In the genomic region with DNA sequence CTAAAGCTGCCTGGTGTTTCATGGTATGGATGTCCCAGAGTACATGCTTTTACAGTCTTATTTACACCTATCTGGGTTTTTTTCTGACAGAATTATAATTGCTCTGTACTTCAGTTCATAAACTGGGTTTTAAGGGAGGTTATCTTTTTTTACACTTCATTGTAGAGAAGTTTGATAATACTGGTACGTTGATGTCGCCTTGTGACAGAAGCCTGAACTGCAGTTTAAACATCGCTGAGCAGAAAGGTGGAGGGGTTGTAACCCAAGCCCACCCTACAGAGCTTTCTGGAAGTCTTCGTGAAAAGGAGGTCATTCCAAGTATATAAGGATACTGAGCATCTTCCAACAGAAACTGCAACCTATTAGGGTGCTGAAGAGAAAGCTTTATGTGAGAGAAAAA, we compare ENCODE assay signal across 28 cellular contexts. TPM values are rescaled to one million over a fixed set of nuclear protein-coding genes. Genes with fewer than 3 reads are reported as not detected.
DNase-seq lines count a peak whose midpoint lies in the region; ATAC-seq and TF ChIP-seq lines count a peak whose summit lies in the region.
"Had no signal": no experiment of that assay in that cellular context is flagged by ENCODE, and none has a peak within 500 bp of the region (broad histone marks: within the 10 kb centered on the region; RNA-seq: fewer than 3 reads in every experiment).

No MANE protein-coding gene starts in this region.

- no peaks in the 10 kb centered on the region for H3F3A ChIP-seq in PC-3 (ENCODE audit: low read length, unreplicated experiment)

- DNase-seq in MCF 10A (ENCODE audit: unreplicated experiment) (no peak), breast epithelium (ENCODE audit: low spot score in 2 of 2) (no peak), PC-3 (peak; percentile 4), endodermal cell (no peak), NCI-H748 treated with DMSO at 0.1 percent for 48 hours (lab: John Stamatoyannopoulos, UW) (no peak), dedifferentiated amniotic fluid mesenchymal stem cell (ENCODE audit: extremely low spot score) (no peak), natural killer cell (no peak)
- no peak for DNase-seq in activated CD4-positive, alpha-beta T cell treated with anti-CD3 and anti-CD28 coated beads, Interleukin-2, amount 10 ng/mL, durations not matched to agents 7 days and 5 days
- DNase-seq: 8988T; activated CD4-positive, alpha-beta T cell treated with anti-CD3 and anti-CD28 coated beads, Interleukin-2, amount 50 U/mL, for 4 hours; activated gamma-delta T cell; activated naive CD8-positive, alpha-beta T cell treated with anti-CD3 and anti-CD28 coated beads, Interleukin-2, amount 50 U/mL, for 24 hours; GDM1; head of caudate nucleus; NCI-H1417; NCI-H524; posterior cingulate gyrus had no signal

- TF ChIP-seq CTCF in MCF 10A (IDR thresholded peaks at IDR 0.05; ENCODE audit: unreplicated experiment) (peak; percentile 12), breast epithelium (IDR thresholded peaks at IDR 0.05) (no peak), PC-3 (conservative IDR thresholded peaks at IDR 0.05; ENCODE audit: low read depth, low read length) (peak; percentile 29; the same call in 1 of the 2 replicates), endodermal cell (conservative IDR thresholded peaks at IDR 0.05) (peak; percentile 56), natural killer cell (IDR thresholded peaks at IDR 0.05) (no peak)

- POLR2A ChIA-PET in MCF 10A (lab: Yijun Ruan, JAX): no interaction called here
- POLR2A ChIA-PET in PC-3 (lab: Charles Lee; ENCODE audit: unreplicated experiment): no interaction called here
- POLR2A ChIA-PET in activated CD4-positive, alpha-beta T cell treated with anti-CD3 and anti-CD28 coated beads, Interleukin-2, amount 10 ng/mL, durations not matched to agents 7 days and 5 days (lab: Charles Lee): no interaction called here

- H3K4me2 ChIP-seq in PC-3 (ENCODE audit: low read length): no peak overlapping the region

- H3K36me3 ChIP-seq in breast epithelium: no peaks in the 10 kb centered on the region
- H3K36me3 ChIP-seq in PC-3 (ENCODE audit: low read depth, low read length): no peaks in the 10 kb centered on the region
- H3K36me3 ChIP-seq in endodermal cell (ENCODE audit: control insufficient read depth, insufficient read depth, low read length): no peaks in the 10 kb centered on the region

- CTCF ChIA-PET in MCF 10A (lab: Yijun Ruan, JAX) (no interaction called here), PC-3 (lab: Charles Lee) (no interaction called here)
- CTCF ChIA-PET in activated CD4-positive, alpha-beta T cell treated with anti-CD3 and anti-CD28 coated beads, Interleukin-2, amount 10 ng/mL, durations not matched to agents 7 days and 5 days (lab: Charles Lee): no interaction called here

- H3K4me1 Mint-ChIP-seq in MCF 10A (ENCODE audit: insufficient read depth, unreplicated experiment): no peaks in the 10 kb centered on the region
- no peaks in the 10 kb centered on the region for H3K4me1 Mint-ChIP-seq in endodermal cell
- H3K4me1 Mint-ChIP-seq in activated CD4-positive, alpha-beta T cell treated with anti-CD3 and anti-CD28 coated beads, Interleukin-2, amount 10 ng/mL, durations not matched to agents 7 days and 5 days: no peaks in the 10 kb centered on the region
- H3K4me1 Mint-ChIP-seq in natural killer cell: no peaks in the 10 kb centered on the region
- H3K4me1 Mint-ChIP-seq: activated naive CD8-positive, alpha-beta T cell treated with anti-CD3 and anti-CD28 coated beads, Interleukin-2, amount 50 U/mL, for 24 hours; mesothelial cell of epicardium; nephron had no signal

- TF ChIP-seq POLR2A in breast epithelium (IDR thresholded peaks at IDR 0.05): no peak

- no peaks in the 10 kb centered on the region for H3K9me2 ChIP-seq in PC-3 (replicated peaks; ENCODE audit: low read length)

- ATAC-seq in PC-3 (no peak), natural killer cell (no peak)
- ATAC-seq: activated naive CD8-positive, alpha-beta T cell treated with anti-CD3 and anti-CD28 coated beads, Interleukin-2, amount 50 U/mL, for 24 hours; left lobe of liver; sciatic nerve; SK-N-SH treated with all-trans-retinoic acid at 6 μM for 48 hours had no signal

- H3K9ac ChIP-seq in PC-3 (ENCODE audit: low read length): no peak overlapping the region
- H3K9ac ChIP-seq in endodermal cell (ENCODE audit: extremely low read depth, low read length, poor library complexity, severe bottlenecking): no peak overlapping the region

- H3K4me3 ChIP-seq in breast epithelium: no peak overlapping the region
- H3K4me3 ChIP-seq in PC-3 (ENCODE audit: low read length): no peak overlapping the region
- H3K4me3 ChIP-seq in endodermal cell (ENCODE audit: low read length): no peak overlapping the region

- H4K20me1 ChIP-seq in PC-3 (ENCODE audit: low read length): no peaks in the 10 kb centered on the region

- H3K27me3 ChIP-seq in breast epithelium: peaks cover 0 to 10% of the 10 kb centered on the region in 2 donors
- H3K27me3 ChIP-seq in PC-3 (ENCODE audit: low read length): no peaks in the 10 kb centered on the region
- no peaks in the 10 kb centered on the region for H3K27me3 ChIP-seq in endodermal cell (ENCODE audit: control insufficient read depth, insufficient read depth, low read length, poor library complexity, severe bottlenecking)

- peaks cover 54% of the 10 kb centered on the region for H3K27me3 Mint-ChIP-seq in MCF 10A (ENCODE audit: insufficient read depth, unreplicated experiment)
- peaks cover 15% of the 10 kb centered on the region for H3K27me3 Mint-ChIP-seq in endodermal cell (ENCODE audit: insufficient read depth)
- peaks cover 6% of the 10 kb centered on the region for H3K27me3 Mint-ChIP-seq in activated CD4-positive, alpha-beta T cell treated with anti-CD3 and anti-CD28 coated beads, Interleukin-2, amount 10 ng/mL, durations not matched to agents 7 days and 5 days
- peaks cover 0 to 6% of the 10 kb centered on the region in 2 donors for H3K27me3 Mint-ChIP-seq in natural killer cell (ENCODE audit: low read depth in 2 of 2)
- H3K27me3 Mint-ChIP-seq: activated naive CD8-positive, alpha-beta T cell treated with anti-CD3 and anti-CD28 coated beads, Interleukin-2, amount 50 U/mL, for 24 hours had no signal

- no TSS peak for BruUV-seq in MCF 10A (replicated peaks; lab: Mats Ljungman, UMichigan)
- BruUV-seq in PC-3 (replicated peaks; lab: Mats Ljungman, UMichigan): no TSS peak

- H2AFZ ChIP-seq in PC-3 (ENCODE audit: low read length): no peak overlapping the region

- H3K36me3 Mint-ChIP-seq in MCF 10A (ENCODE audit: insufficient read depth, unreplicated experiment) (no peaks in the 10 kb centered on the region), endodermal cell (ENCODE audit: low read depth) (no peaks in the 10 kb centered on the region), natural killer cell (no peaks in the 10 kb centered on the region)
- H3K36me3 Mint-ChIP-seq in activated CD4-positive, alpha-beta T cell treated with anti-CD3 and anti-CD28 coated beads, Interleukin-2, amount 10 ng/mL, durations not matched to agents 7 days and 5 days (ENCODE audit: low read depth): no peaks in the 10 kb centered on the region
- H3K36me3 Mint-ChIP-seq: mesothelial cell of epicardium, type B pancreatic cell had no signal

- H3K9me3 ChIP-seq in breast epithelium: no peaks in the 10 kb centered on the region
- no peaks in the 10 kb centered on the region for H3K9me3 ChIP-seq in PC-3 (ENCODE audit: low read length)
- H3K9me3 ChIP-seq in endodermal cell (ENCODE audit: control insufficient read depth, low read length): no peaks in the 10 kb centered on the region

- H3K27ac ChIP-seq in breast epithelium: no peak overlapping the region
- no peak overlapping the region for H3K27ac ChIP-seq in PC-3 (ENCODE audit: low read length)
- no peak overlapping the region for H3K27ac ChIP-seq in endodermal cell (ENCODE audit: low read depth, low read length)
- H3K27ac ChIP-seq: C4-2B, VCaP had no signal

- H3K27ac Mint-ChIP-seq in MCF 10A (ENCODE audit: low read depth, unreplicated experiment) (no peak overlapping the region), endodermal cell (no peak overlapping the region), natural killer cell (no peak overlapping the region)
- H3K27ac Mint-ChIP-seq in activated CD4-positive, alpha-beta T cell treated with anti-CD3 and anti-CD28 coated beads, Interleukin-2, amount 10 ng/mL, durations not matched to agents 7 days and 5 days: no peak overlapping the region
- H3K27ac Mint-ChIP-seq: activated naive CD8-positive, alpha-beta T cell treated with anti-CD3 and anti-CD28 coated beads, Interleukin-2, amount 50 U/mL, for 24 hours; mesothelial cell of epicardium; nephron; T-helper 2 cell treated with Interferon-gamma antibody and Interleukin-4, amounts not matched to agents 5 μg/mL and 100 μg/mL, for 36 hours; type B pancreatic cell had no signal

- no peaks in the 10 kb centered on the region for H3K4me1 ChIP-seq in breast epithelium
- H3K4me1 ChIP-seq in PC-3 (ENCODE audit: insufficient read depth, low read length): 0 out of 2 replicates have a peak, but pooled peaks cover 3% of the 10 kb centered on the region
- no peaks in the 10 kb centered on the region for H3K4me1 ChIP-seq in endodermal cell (ENCODE audit: control insufficient read depth, insufficient read depth, low read length)

- H3K4me3 Mint-ChIP-seq in MCF 10A (ENCODE audit: unreplicated experiment): no peak overlapping the region
- no peak overlapping the region for H3K4me3 Mint-ChIP-seq in endodermal cell
- H3K4me3 Mint-ChIP-seq in activated CD4-positive, alpha-beta T cell treated with anti-CD3 and anti-CD28 coated beads, Interleukin-2, amount 10 ng/mL, durations not matched to agents 7 days and 5 days: no peak overlapping the region
- no peak overlapping the region for H3K4me3 Mint-ChIP-seq in natural killer cell
- H3K4me3 Mint-ChIP-seq: activated naive CD8-positive, alpha-beta T cell treated with anti-CD3 and anti-CD28 coated beads, Interleukin-2, amount 50 U/mL, for 24 hours; mesothelial cell of epicardium; nephron; T-helper 2 cell treated with Interferon-gamma antibody and Interleukin-4, amounts not matched to agents 5 μg/mL and 100 μg/mL, for 36 hours; type B pancreatic cell had no signal

- 76% methylated on average over 4 of the region's 4 CpGs; no CpG with 5 or more reads in 1 of the 2 experiments for WGBS in endodermal cell (ENCODE audit: insufficient coverage in 1 of 2, insufficient read length in 1 of 2), 2 experiments

- intact Hi-C loops in MCF 10A (cut with micrococcal nuclease): no loop called here
- intact Hi-C loops in breast epithelium (cut with DNase I; ENCODE audit: low total_unique reads): no loop called here
- intact Hi-C loops in PC-3 (cut with micrococcal nuclease): no loop called here
- intact Hi-C loops in natural killer cell (cut with micrococcal nuclease): no loop called here

- no peaks in the 10 kb centered on the region for H3K79me2 ChIP-seq in PC-3 (ENCODE audit: low read length)

- H3K9me3 Mint-ChIP-seq in MCF 10A (ENCODE audit: unreplicated experiment) (no peaks in the 10 kb centered on the region), endodermal cell (peaks cover 30% of the 10 kb centered on the region), natural killer cell (no peaks in the 10 kb centered on the region)
- no peaks in the 10 kb centered on the region for H3K9me3 Mint-ChIP-seq in activated CD4-positive, alpha-beta T cell treated with anti-CD3 and anti-CD28 coated beads, Interleukin-2, amount 10 ng/mL, durations not matched to agents 7 days and 5 days
- H3K9me3 Mint-ChIP-seq: activated naive CD8-positive, alpha-beta T cell treated with anti-CD3 and anti-CD28 coated beads, Interleukin-2, amount 50 U/mL, for 24 hours; T-helper 2 cell treated with Interferon-gamma antibody and Interleukin-4, amounts not matched to agents 5 μg/mL and 100 μg/mL, for 36 hours; type B pancreatic cell had no signal

RNA-seq across cellular contexts. Expression of a gene that starts 46.4 kb away (rescaled TPM):
- total RNA-seq in MCF 10A (2022): not detected in 2 replicates
- 1 to 10 TPM in 2 of 3 donors, under 1 TPM in 1; 0.66 to 2.0 (median 1.3) TPM for total RNA-seq in breast epithelium
- 4.0 and 4.5 TPM in 2 replicates for total RNA-seq in PC-3 (2014; rRNA removed)
- 100 to 1,000 TPM in 1 of 2 donors, 10 to 100 TPM in 1; 83.6 to 144 TPM for total RNA-seq in endodermal cell
- 125 TPM for polyA plus RNA-seq in endodermal cell (2013, experiment 1 of 2)
- 131 TPM for polyA plus RNA-seq in endodermal cell (2013, experiment 2 of 2)
- total RNA-seq in activated CD4-positive, alpha-beta T cell treated with anti-CD3 and anti-CD28 coated beads, Interleukin-2, amount 10 ng/mL, durations not matched to agents 7 days and 5 days: not detected
- total RNA-seq in natural killer cell: under 1 TPM in 1 of 3 donors, not detected in 2; 0.59 TPM
- total RNA-seq: bronchial epithelial cell, fibroblast of lung had no signal

Comparison
In these comparisons a context has a peak if more than half of its experiments do, and no peak if none do; other contexts are left out.
1. CTCF ChIP-seq: peak in MCF 10A (single experiment), PC-3 (single experiment) and endodermal cell (single experiment); none in breast epithelium (0 of 3) and natural killer cell (single experiment).
2. RNA of a gene that starts 46.4 kb away (total RNA-seq): 83.6 to 144 TPM in endodermal cell; 4.0 to 4.5 TPM in PC-3, 0.66 to 2.0 TPM in breast epithelium, not detected in activated CD4-positive, alpha-beta T cell treated with anti-CD3 and anti-CD28 coated beads, Interleukin-2, amount 10 ng/mL, durations not matched to agents 7 days and 5 days, not detected in MCF 10A and 0.59 TPM in natural killer cell; every median in the first group is over 10 times any median in the second.